ENCODE assay signal across 8 cellular contexts in genomic region chr12:1660304-1661187, GRCh38. TPM values are rescaled to one million over a fixed set of nuclear protein-coding genes. Genes with fewer than 3 reads are reported as not detected.
DNase-seq lines count a peak whose midpoint lies in the region; ATAC-seq and TF ChIP-seq lines count a peak whose summit lies in the region.

No MANE protein-coding gene starts in this region.

- peak in 1 of 7 experiments; percentile 11 for TF ChIP-seq CTCF in body of pancreas (IDR thresholded peaks at IDR 0.05)
- no peak for TF ChIP-seq CTCF in liver (IDR thresholded peaks at IDR 0.05; ENCODE audit: low read depth, low read length, missing input control)

- H3K36me3 ChIP-seq in body of pancreas (replicated peaks in 1 of 2; ENCODE audit: insufficient read depth in 1 of 2, low read depth in 2 of 2) (no peaks in the 10 kb centered on the region), liver (ENCODE audit: control insufficient read depth in 4 of 4, insufficient read depth in 3 of 4, low read depth in 1 of 4, low read length in 3 of 4) (no peaks in the 10 kb centered on the region)

- TF ChIP-seq RAD21 in liver (IDR thresholded peaks at IDR 0.05) = peak; percentile 43 to 53

- peak overlapping the region; percentile 93 to 99 (median 96) for H3K27ac ChIP-seq in body of pancreas
- H3K27ac ChIP-seq in liver (ENCODE audit: low read depth in 1 of 2, low read length in 2 of 2) = peak overlapping the region; percentile 86 to 92

- H3K9me3 ChIP-seq in body of pancreas (no peaks in the 10 kb centered on the region), liver (ENCODE audit: control insufficient read depth in 4 of 4, low read length in 3 of 4) (no peaks in the 10 kb centered on the region)

- WGBS in body of pancreas, 2 donors = 39 to 40% methylated on average over 16 to 18 of the region's 20 CpGs
- 32% methylated on average over 18 of the region's 20 CpGs for WGBS in liver

- ATAC-seq in body of pancreas = peak; percentile 77

- DNase-seq in NOMO-1 treated with DMSO at 0.1 percent for 48 hours (lab: John Stamatoyannopoulos, UW; ENCODE audit: unreplicated experiment) = peak; percentile 8
- no peak for DNase-seq in NOMO-1 treated with dmso at 0.1 percent for 144 hours (lab: John Stamatoyannopoulos, UW; ENCODE audit: unreplicated experiment)
- peak; percentile 95 to 98 (median 98) for DNase-seq in body of pancreas
- DNase-seq in stimulated activated CD8-positive, alpha-beta memory T cell treated with anti-CD3 and anti-CD28 coated beads, Interleukin-4, amount 100 ng/mL, for 4 hours (ENCODE audit: low read depth in 2 of 2, low spot score in 1 of 2) = peak; percentile 31 to 41
- no peak for DNase-seq in NCI-H82 treated with DMSO at 0.1 percent for 48 hours (lab: John Stamatoyannopoulos, UW; ENCODE audit: unreplicated experiment)
- DNase-seq in NCI-H1930 (lab: John Stamatoyannopoulos, UW) = no peak
- DNase-seq in GM19240 (ENCODE audit: insufficient read length, low spot score) = no peak

- no peaks in the 10 kb centered on the region for H3K27me3 ChIP-seq in body of pancreas
- no peaks in the 10 kb centered on the region for H3K27me3 ChIP-seq in liver (ENCODE audit: control insufficient read depth in 4 of 4, insufficient read depth in 4 of 4, low read length in 3 of 4)

- intact Hi-C loops in body of pancreas (cut with DNase I) = no loop called here

- H3K9ac ChIP-seq in liver (ENCODE audit: low read depth in 1 of 2, low read length in 2 of 2) = peak overlapping the region; percentile 61 to 88

- H3K4me3 ChIP-seq in body of pancreas = no peak overlapping the region
- H3K4me3 ChIP-seq in liver (ENCODE audit: low read depth in 1 of 3, low read length in 3 of 3) = no peak overlapping the region

- H3K4me1 ChIP-seq in body of pancreas (peaks cover 47% of the 10 kb centered on the region), liver (ENCODE audit: control insufficient read depth in 4 of 4, insufficient read depth in 4 of 4, low read length in 3 of 4) (peaks cover 2 to 16% (median 4%) of the 10 kb centered on the region in 4 donors)

- peak in 2 of 3 donors; percentile 67 to 77 for TF ChIP-seq POLR2A in body of pancreas (IDR thresholded peaks at IDR 0.05)

TF ChIP-seq in liver, 16 proteins besides CTCF, POLR2A, EP300 and RAD21:
- TF ChIP-seq HNF4G (IDR thresholded peaks at IDR 0.05) (peak; percentile 23), FOXA1 (IDR thresholded peaks at IDR 0.05) (peak; percentile 13), MAX (IDR thresholded peaks at IDR 0.05) (peak; percentile 96), FOXA2 (IDR thresholded peaks at IDR 0.05) (peak; percentile 8), JUND (IDR thresholded peaks at IDR 0.05) (peak; percentile 83 to 84), RXRA (IDR thresholded peaks at IDR 0.05) (peak; percentile 97 to 98), EGR1 (IDR thresholded peaks at IDR 0.05; ENCODE audit: low read depth in 2 of 2) (peak; percentile 87 to 89), GABPA (IDR thresholded peaks at IDR 0.05 in 1 of 2, conservative IDR thresholded peaks at IDR 0.05 in 1 of 2) (peak in 1 of 2 donors; percentile 28), NR2F2 (IDR thresholded peaks at IDR 0.05) (peak; percentile 54), TAF1 (conservative IDR thresholded peaks at IDR 0.05) (peak; percentile 65), YY1 (IDR thresholded peaks at IDR 0.05) (peak; percentile 41), HNF4A (conservative IDR thresholded peaks at IDR 0.05) (peak; percentile 78 to 85), SP1 (IDR thresholded peaks at IDR 0.05) (peak; percentile 96), ATF3 (IDR thresholded peaks at IDR 0.05) (peak; percentile 84)
- TF ChIP-seq, protein P1, sequence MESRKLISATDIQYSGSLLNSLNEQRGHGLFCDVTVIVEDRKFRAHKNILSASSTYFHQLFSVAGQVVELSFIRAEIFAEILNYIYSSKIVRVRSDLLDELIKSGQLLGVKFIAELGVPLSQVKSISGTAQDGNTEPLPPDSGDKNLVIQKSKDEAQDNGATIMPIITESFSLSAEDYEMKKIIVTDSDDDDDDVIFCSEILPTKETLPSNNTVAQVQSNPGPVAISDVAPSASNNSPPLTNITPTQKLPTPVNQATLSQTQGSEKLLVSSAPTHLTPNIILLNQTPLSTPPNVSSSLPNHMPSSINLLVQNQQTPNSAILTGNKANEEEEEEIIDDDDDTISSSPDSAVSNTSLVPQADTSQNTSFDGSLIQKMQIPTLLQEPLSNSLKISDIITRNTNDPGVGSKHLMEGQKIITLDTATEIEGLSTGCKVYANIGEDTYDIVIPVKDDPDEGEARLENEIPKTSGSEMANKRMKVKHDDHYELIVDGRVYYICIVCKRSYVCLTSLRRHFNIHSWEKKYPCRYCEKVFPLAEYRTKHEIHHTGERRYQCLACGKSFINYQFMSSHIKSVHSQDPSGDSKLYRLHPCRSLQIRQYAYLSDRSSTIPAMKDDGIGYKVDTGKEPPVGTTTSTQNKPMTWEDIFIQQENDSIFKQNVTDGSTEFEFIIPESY (IDR thresholded peaks at IDR 0.05) = peak; percentile 80
- TF ChIP-seq, protein P2, sequence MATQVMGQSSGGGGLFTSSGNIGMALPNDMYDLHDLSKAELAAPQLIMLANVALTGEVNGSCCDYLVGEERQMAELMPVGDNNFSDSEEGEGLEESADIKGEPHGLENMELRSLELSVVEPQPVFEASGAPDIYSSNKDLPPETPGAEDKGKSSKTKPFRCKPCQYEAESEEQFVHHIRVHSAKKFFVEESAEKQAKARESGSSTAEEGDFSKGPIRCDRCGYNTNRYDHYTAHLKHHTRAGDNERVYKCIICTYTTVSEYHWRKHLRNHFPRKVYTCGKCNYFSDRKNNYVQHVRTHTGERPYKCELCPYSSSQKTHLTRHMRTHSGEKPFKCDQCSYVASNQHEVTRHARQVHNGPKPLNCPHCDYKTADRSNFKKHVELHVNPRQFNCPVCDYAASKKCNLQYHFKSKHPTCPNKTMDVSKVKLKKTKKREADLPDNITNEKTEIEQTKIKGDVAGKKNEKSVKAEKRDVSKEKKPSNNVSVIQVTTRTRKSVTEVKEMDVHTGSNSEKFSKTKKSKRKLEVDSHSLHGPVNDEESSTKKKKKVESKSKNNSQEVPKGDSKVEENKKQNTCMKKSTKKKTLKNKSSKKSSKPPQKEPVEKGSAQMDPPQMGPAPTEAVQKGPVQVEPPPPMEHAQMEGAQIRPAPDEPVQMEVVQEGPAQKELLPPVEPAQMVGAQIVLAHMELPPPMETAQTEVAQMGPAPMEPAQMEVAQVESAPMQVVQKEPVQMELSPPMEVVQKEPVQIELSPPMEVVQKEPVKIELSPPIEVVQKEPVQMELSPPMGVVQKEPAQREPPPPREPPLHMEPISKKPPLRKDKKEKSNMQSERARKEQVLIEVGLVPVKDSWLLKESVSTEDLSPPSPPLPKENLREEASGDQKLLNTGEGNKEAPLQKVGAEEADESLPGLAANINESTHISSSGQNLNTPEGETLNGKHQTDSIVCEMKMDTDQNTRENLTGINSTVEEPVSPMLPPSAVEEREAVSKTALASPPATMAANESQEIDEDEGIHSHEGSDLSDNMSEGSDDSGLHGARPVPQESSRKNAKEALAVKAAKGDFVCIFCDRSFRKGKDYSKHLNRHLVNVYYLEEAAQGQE (IDR thresholded peaks at IDR 0.05) = peak; percentile 74

RNA-seq across cellular contexts. Expression of gene ADIPOR2, which starts 30.3 kb away (rescaled TPM):
- total RNA-seq in body of pancreas = 10 to 100 TPM; 16.8 to 20.5 TPM
- total RNA-seq in liver = 10 to 100 TPM; 42.5 to 68.3 TPM
- 10 to 100 TPM; 26.6 to 40.8 TPM for polyA plus RNA-seq in liver

RNA-seq across cellular contexts. Expression of gene WNT5B, which starts 31.5 kb away (rescaled TPM):
- total RNA-seq in body of pancreas (not detected), liver (1 to 10 TPM in 1 of 2 donors, under 1 TPM in 1; 0.59 to 2.4 TPM)
- polyA plus RNA-seq in liver = 1 to 10 TPM in 1 of 2 donors, under 1 TPM in 1; 0.92 to 1.0 TPM

Comparison
In these comparisons a context has a peak if more than half of its experiments do, and no peak if none do; other contexts are left out.
1. DNase-seq: peak in NOMO-1 treated with DMSO at 0.1 percent for 48 hours (single experiment), body of pancreas (4 of 4) and stimulated activated CD8-positive, alpha-beta memory T cell treated with anti-CD3 and anti-CD28 coated beads, Interleukin-4, amount 100 ng/mL, for 4 hours (2 of 2); none in NOMO-1 treated with dmso at 0.1 percent for 144 hours (single experiment), NCI-H82 treated with DMSO at 0.1 percent for 48 hours (single experiment), NCI-H1930 (0 of 2) and GM19240 (single experiment).